26 cellular contexts compared by ENCODE assay signal in the genomic region with DNA sequence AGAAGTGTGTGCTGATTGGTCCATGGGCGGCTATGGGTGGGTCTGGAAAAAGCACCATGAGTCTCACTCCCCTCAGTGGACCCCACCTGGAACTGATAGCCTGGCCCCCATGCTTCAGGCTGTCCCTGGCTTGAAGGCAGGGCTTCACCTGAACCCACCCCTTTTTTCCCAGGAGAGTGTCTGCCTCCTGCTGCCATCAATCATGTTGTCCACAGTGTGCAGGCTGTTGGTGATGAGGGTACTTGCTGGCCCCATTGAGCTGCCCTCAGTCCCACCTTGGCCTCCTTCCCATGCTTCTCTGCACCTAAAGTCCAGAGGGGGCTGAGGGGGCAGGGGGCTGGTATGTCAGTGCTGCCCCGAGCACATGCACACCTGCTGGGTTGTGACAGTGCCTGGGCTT. TPM values are rescaled to one million over a fixed set of nuclear protein-coding genes. Genes with fewer than 3 reads are reported as not detected.
DNase-seq lines count a peak whose midpoint lies in the region; ATAC-seq and TF ChIP-seq lines count a peak whose summit lies in the region.
"Had no signal": no experiment of that assay in that cellular context is flagged by ENCODE, and none has a peak within 500 bp of the region (broad histone marks: within the 10 kb centered on the region; RNA-seq: fewer than 3 reads in every experiment).

No MANE protein-coding gene starts in this region.

- no peak for DNase-seq in activated naive CD8-positive, alpha-beta T cell treated with anti-CD3 and anti-CD28 coated beads, Interleukin-2, amount 50 U/mL, for 24 hours
- DNase-seq in activated naive CD8-positive, alpha-beta T cell treated with anti-CD3 and anti-CD28 coated beads for 36 hours: no peak
- DNase-seq in SJCRH30 (peak; percentile 60 to 75), memory B cell (ENCODE audit: low spot score in 2 of 2) (no peak), globus pallidus (ENCODE audit: low spot score) (no peak), NCI-H774 (lab: John Stamatoyannopoulos, UW) (no peak)
- no peak for DNase-seq in stimulated activated CD4-positive, alpha-beta T cell treated with anti-CD3 and anti-CD28 coated beads, Interleukin-2, amount 100 ng/mL, for 24 hours
- DNase-seq: activated CD4-positive, alpha-beta T cell treated with anti-CD3 and anti-CD28 coated beads, Interleukin-2, amount 50 U/mL, for 48 hours; activated naive CD4-positive, alpha-beta T cell treated with anti-CD3 and anti-CD28 coated beads, Interleukin-2, amount 50 U/mL, for 16 hours; activated T-cell treated with anti-CD3 and anti-CD28 coated beads, Interleukin-2, amount 50 U/mL, for 24 hours; CD8-positive, alpha-beta T cell; central memory CD4-positive, alpha-beta T cell; DND-41; foreskin melanocyte; GOT3; KBM-7; mesenchymal stem cell; MV-4-11; natural killer cell; NCI-H1930; NCI-H524 treated with DMSO at 0.1 percent for 48 hours; OCI-M1; stimulated activated naive CD8-positive, alpha-beta T cell treated with anti-CD3 and anti-CD28 coated beads, Interleukin-15, Interleukin-2, amounts not matched to agents 100 U/mL and 50 U/mL, for 24 hours; tibial artery had no signal

- H3K4me1 Mint-ChIP-seq in activated naive CD8-positive, alpha-beta T cell treated with anti-CD3 and anti-CD28 coated beads, Interleukin-2, amount 50 U/mL, for 24 hours: peaks cover 8% of the 10 kb centered on the region
- H3K4me1 Mint-ChIP-seq in activated naive CD8-positive, alpha-beta T cell treated with anti-CD3 and anti-CD28 coated beads for 36 hours: peaks cover 6% of the 10 kb centered on the region
- peaks cover 10% of the 10 kb centered on the region for H3K4me1 Mint-ChIP-seq in memory B cell

- H3K4me3 Mint-ChIP-seq in activated naive CD8-positive, alpha-beta T cell treated with anti-CD3 and anti-CD28 coated beads, Interleukin-2, amount 50 U/mL, for 24 hours: no peak overlapping the region
- no peak overlapping the region for H3K4me3 Mint-ChIP-seq in activated naive CD8-positive, alpha-beta T cell treated with anti-CD3 and anti-CD28 coated beads for 36 hours
- no peak overlapping the region for H3K4me3 Mint-ChIP-seq in memory B cell
- H3K4me3 Mint-ChIP-seq: activated T-cell treated with anti-CD3 and anti-CD28 coated beads, Interleukin-2, amount 50 U/mL, for 24 hours; CD8-positive, alpha-beta T cell; natural killer cell had no signal

- no peaks in the 10 kb centered on the region; the same call in 1 of the 2 replicates for H3K36me3 ChIP-seq in SJCRH30
- H3K36me3 ChIP-seq: ascending aorta had no signal

- ATAC-seq in activated naive CD8-positive, alpha-beta T cell treated with anti-CD3 and anti-CD28 coated beads, Interleukin-2, amount 50 U/mL, for 24 hours: peak; percentile 10
- ATAC-seq in memory B cell (ENCODE audit: low read depth) (no peak), SK-N-SH treated with all-trans-retinoic acid at 6 μM for 48 hours (no peak)
- ATAC-seq: CD8-positive, alpha-beta T cell; natural killer cell had no signal

- H3K27me3 Mint-ChIP-seq in activated naive CD8-positive, alpha-beta T cell treated with anti-CD3 and anti-CD28 coated beads, Interleukin-2, amount 50 U/mL, for 24 hours: no peaks in the 10 kb centered on the region
- no peaks in the 10 kb centered on the region for H3K27me3 Mint-ChIP-seq in activated naive CD8-positive, alpha-beta T cell treated with anti-CD3 and anti-CD28 coated beads for 36 hours
- no peaks in the 10 kb centered on the region for H3K27me3 Mint-ChIP-seq in memory B cell
- H3K27me3 Mint-ChIP-seq: activated T-cell treated with anti-CD3 and anti-CD28 coated beads, Interleukin-2, amount 50 U/mL, for 24 hours had no signal

- no peaks in the 10 kb centered on the region for H3K9me3 Mint-ChIP-seq in activated naive CD8-positive, alpha-beta T cell treated with anti-CD3 and anti-CD28 coated beads, Interleukin-2, amount 50 U/mL, for 24 hours
- H3K9me3 Mint-ChIP-seq in activated naive CD8-positive, alpha-beta T cell treated with anti-CD3 and anti-CD28 coated beads for 36 hours: no peaks in the 10 kb centered on the region
- H3K9me3 Mint-ChIP-seq in memory B cell: no peaks in the 10 kb centered on the region
- H3K9me3 Mint-ChIP-seq: activated T-cell treated with anti-CD3 and anti-CD28 coated beads, Interleukin-2, amount 50 U/mL, for 24 hours; CD8-positive, alpha-beta T cell; natural killer cell had no signal

- H3K36me3 Mint-ChIP-seq in activated naive CD8-positive, alpha-beta T cell treated with anti-CD3 and anti-CD28 coated beads, Interleukin-2, amount 50 U/mL, for 24 hours (ENCODE audit: low read depth): peaks cover 23% of the 10 kb centered on the region
- peaks cover 17% of the 10 kb centered on the region for H3K36me3 Mint-ChIP-seq in activated naive CD8-positive, alpha-beta T cell treated with anti-CD3 and anti-CD28 coated beads for 36 hours
- H3K36me3 Mint-ChIP-seq in memory B cell: peaks cover 7% of the 10 kb centered on the region
- H3K36me3 Mint-ChIP-seq: natural killer cell had no signal

- H3K27ac ChIP-seq in SJCRH30: peak overlapping the region; percentile 69
- H3K27ac ChIP-seq: ascending aorta, tibial artery had no signal

- no peaks in the 10 kb centered on the region for H3K27me3 ChIP-seq in SJCRH30
- H3K27me3 ChIP-seq: ascending aorta, tibial artery had no signal

- H3K4me1 ChIP-seq in SJCRH30: peaks cover 29% of the 10 kb centered on the region
- H3K4me1 ChIP-seq: ascending aorta had no signal

- H3K9me3 ChIP-seq in SJCRH30 (replicated peaks): no peaks in the 10 kb centered on the region
- H3K9me3 ChIP-seq: ascending aorta, tibial artery had no signal

- no peak overlapping the region for H3K27ac Mint-ChIP-seq in activated naive CD8-positive, alpha-beta T cell treated with anti-CD3 and anti-CD28 coated beads, Interleukin-2, amount 50 U/mL, for 24 hours
- no peak overlapping the region for H3K27ac Mint-ChIP-seq in activated naive CD8-positive, alpha-beta T cell treated with anti-CD3 and anti-CD28 coated beads for 36 hours
- H3K27ac Mint-ChIP-seq in memory B cell: peak overlapping the region; percentile 75
- H3K27ac Mint-ChIP-seq: activated T-cell treated with anti-CD3 and anti-CD28 coated beads, Interleukin-2, amount 50 U/mL, for 24 hours; CD8-positive, alpha-beta T cell; natural killer cell had no signal

- no peak overlapping the region for H3K4me3 ChIP-seq in SJCRH30
- H3K4me3 ChIP-seq: ascending aorta, tibial artery had no signal

TF ChIP-seq in SK-N-SH treated with all-trans-retinoic acid at 6 μM for 48 hours, 23 proteins besides CTCF, POLR2A, EP300 and RAD21:
- TF ChIP-seq ZNF8 (CRISPR knock-in tag; IDR thresholded peaks at IDR 0.05) (no peak), BACH2 (CRISPR knock-in tag; IDR thresholded peaks at IDR 0.05; ENCODE audit: borderline replicate concordance) (no peak), ZC3H10 (CRISPR knock-in tag; IDR thresholded peaks at IDR 0.05) (no peak), ZNF565 (CRISPR knock-in tag; conservative IDR thresholded peaks at IDR 0.05; ENCODE audit: low read depth) (no peak), CREB5 (CRISPR knock-in tag; IDR thresholded peaks at IDR 0.05; ENCODE audit: low read depth) (no peak), SNAI2 (CRISPR knock-in tag; IDR thresholded peaks at IDR 0.05) (no peak), PPARA (CRISPR knock-in tag; IDR thresholded peaks at IDR 0.05; ENCODE audit: borderline replicate concordance) (no peak), ZNF70 (CRISPR knock-in tag; IDR thresholded peaks at IDR 0.05) (no peak)
- TF ChIP-seq, protein P1, sequence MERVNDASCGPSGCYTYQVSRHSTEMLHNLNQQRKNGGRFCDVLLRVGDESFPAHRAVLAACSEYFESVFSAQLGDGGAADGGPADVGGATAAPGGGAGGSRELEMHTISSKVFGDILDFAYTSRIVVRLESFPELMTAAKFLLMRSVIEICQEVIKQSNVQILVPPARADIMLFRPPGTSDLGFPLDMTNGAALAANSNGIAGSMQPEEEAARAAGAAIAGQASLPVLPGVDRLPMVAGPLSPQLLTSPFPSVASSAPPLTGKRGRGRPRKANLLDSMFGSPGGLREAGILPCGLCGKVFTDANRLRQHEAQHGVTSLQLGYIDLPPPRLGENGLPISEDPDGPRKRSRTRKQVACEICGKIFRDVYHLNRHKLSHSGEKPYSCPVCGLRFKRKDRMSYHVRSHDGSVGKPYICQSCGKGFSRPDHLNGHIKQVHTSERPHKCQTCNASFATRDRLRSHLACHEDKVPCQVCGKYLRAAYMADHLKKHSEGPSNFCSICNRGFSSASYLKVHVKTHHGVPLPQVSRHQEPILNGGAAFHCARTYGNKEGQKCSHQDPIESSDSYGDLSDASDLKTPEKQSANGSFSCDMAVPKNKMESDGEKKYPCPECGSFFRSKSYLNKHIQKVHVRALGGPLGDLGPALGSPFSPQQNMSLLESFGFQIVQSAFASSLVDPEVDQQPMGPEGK (CRISPR knock-in tag; IDR thresholded peaks at IDR 0.05; ENCODE audit: borderline replicate concordance): no peak
- TF ChIP-seq, protein P2, sequence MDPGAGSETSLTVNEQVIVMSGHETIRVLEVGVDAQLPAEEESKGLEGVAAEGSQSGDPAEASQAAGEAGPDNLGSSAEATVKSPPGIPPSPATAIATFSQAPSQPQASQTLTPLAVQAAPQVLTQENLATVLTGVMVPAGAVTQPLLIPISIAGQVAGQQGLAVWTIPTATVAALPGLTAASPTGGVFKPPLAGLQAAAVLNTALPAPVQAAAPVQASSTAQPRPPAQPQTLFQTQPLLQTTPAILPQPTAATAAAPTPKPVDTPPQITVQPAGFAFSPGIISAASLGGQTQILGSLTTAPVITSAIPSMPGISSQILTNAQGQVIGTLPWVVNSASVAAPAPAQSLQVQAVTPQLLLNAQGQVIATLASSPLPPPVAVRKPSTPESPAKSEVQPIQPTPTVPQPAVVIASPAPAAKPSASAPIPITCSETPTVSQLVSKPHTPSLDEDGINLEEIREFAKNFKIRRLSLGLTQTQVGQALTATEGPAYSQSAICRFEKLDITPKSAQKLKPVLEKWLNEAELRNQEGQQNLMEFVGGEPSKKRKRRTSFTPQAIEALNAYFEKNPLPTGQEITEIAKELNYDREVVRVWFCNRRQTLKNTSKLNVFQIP (CRISPR knock-in tag; IDR thresholded peaks at IDR 0.05; ENCODE audit: borderline replicate concordance, low read depth): no peak

RNA-seq across cellular contexts. Expression of gene ADK, which starts 56.7 kb away (rescaled TPM):
- 10 to 100 TPM; 56.5 to 57.4 TPM for total RNA-seq in activated naive CD8-positive, alpha-beta T cell treated with anti-CD3 and anti-CD28 coated beads for 36 hours
- 42.7 and 48.6 TPM in 2 replicates for total RNA-seq in SJCRH30 (2014; rRNA removed; shearing (Covaris generic))

RNA-seq across cellular contexts. Expression of gene AP3M1, which starts 57.1 kb away (rescaled TPM):
- total RNA-seq in activated naive CD8-positive, alpha-beta T cell treated with anti-CD3 and anti-CD28 coated beads for 36 hours: 10 to 100 TPM; 45.4 to 46.4 TPM
- 42.1 and 43.1 TPM in 2 replicates for total RNA-seq in SJCRH30 (2014; rRNA removed; shearing (Covaris generic))

Comparison
In these comparisons a context has a peak if more than half of its experiments do, and no peak if none do; other contexts are left out.
1. DNase-seq: peak in SJCRH30 (2 of 2); none in activated naive CD8-positive, alpha-beta T cell treated with anti-CD3 and anti-CD28 coated beads, Interleukin-2, amount 50 U/mL, for 24 hours (single experiment), activated naive CD8-positive, alpha-beta T cell treated with anti-CD3 and anti-CD28 coated beads for 36 hours (single experiment), memory B cell (0 of 2), globus pallidus (single experiment), stimulated activated CD4-positive, alpha-beta T cell treated with anti-CD3 and anti-CD28 coated beads, Interleukin-2, amount 100 ng/mL, for 24 hours (0 of 2) and NCI-H774 (single experiment).